ENCODE assay signal across 23 cellular contexts in the genomic region with DNA sequence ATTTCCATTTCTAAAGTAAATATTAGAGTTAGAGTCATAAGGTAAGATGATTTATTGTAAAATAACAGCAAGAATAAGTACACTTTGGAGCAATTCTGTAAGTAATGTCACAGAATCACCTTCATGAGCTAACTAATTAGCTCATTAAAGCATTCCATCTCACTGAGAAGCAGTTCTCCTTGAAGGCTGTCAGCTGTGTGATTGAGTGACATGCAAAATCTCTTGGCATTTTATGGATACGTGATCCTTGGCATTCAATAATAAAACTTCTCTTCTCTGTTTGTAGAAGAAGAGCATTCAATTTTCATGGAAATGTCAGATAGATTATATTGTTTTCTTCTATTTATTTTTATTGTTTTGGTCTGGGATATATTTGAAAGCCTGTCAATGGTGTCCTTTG.
"Had no signal": no experiment of that assay in that cellular context is flagged by ENCODE, and none has a peak within 500 bp of the region (broad histone marks: within the 10 kb centered on the region; RNA-seq: fewer than 3 reads in every experiment).

No MANE protein-coding gene starts in this region.

- H3K4me1 ChIP-seq: colonic mucosa, esophagus muscularis mucosa, esophagus squamous epithelium, foreskin keratinocyte, gastrocnemius medialis, gastroesophageal sphincter, heart left ventricle, heart right ventricle had no signal

- H3K27ac ChIP-seq: colonic mucosa, coronary artery, dorsolateral prefrontal cortex, epithelial cell of prostate, esophagus muscularis mucosa, esophagus squamous epithelium, foreskin keratinocyte, gastrocnemius medialis, gastroesophageal sphincter, heart left ventricle, heart right ventricle had no signal

- H3K9me3 ChIP-seq: colonic mucosa, esophagus muscularis mucosa, esophagus squamous epithelium, gastrocnemius medialis, gastroesophageal sphincter, heart left ventricle had no signal

- H3K27me3 ChIP-seq: colonic mucosa, dorsolateral prefrontal cortex, esophagus muscularis mucosa, esophagus squamous epithelium, foreskin keratinocyte, gastrocnemius medialis, gastroesophageal sphincter, heart left ventricle, heart right ventricle had no signal

- DNase-seq: colonic mucosa; cortex of kidney; dermis blood vessel endothelial cell; dorsolateral prefrontal cortex; effector CD4-positive, alpha-beta T cell; effector CD8-positive, alpha-beta T cell; effector memory CD4-positive, alpha-beta T cell; effector memory CD8-positive, alpha-beta T cell; endodermal cell; erythroblast; esophagus squamous epithelium; foreskin fibroblast; foreskin keratinocyte; foreskin melanocyte; gastrocnemius medialis; glutamatergic neuron; head of caudate nucleus; heart left ventricle; heart right ventricle had no signal

- H3K4me3 ChIP-seq: colonic mucosa, coronary artery, dorsolateral prefrontal cortex, esophagus muscularis mucosa, esophagus squamous epithelium, gastrocnemius medialis, gastroesophageal sphincter, heart left ventricle, heart right ventricle had no signal

- H3K36me3 ChIP-seq: colonic mucosa, esophagus muscularis mucosa, esophagus squamous epithelium, gastrocnemius medialis, gastroesophageal sphincter, heart left ventricle, heart right ventricle had no signal
